In genomic region chr3:179038216-179038898, GRCh38 we compare ENCODE assay signal across 13 cellular contexts. TPM values are rescaled to one million over a fixed set of nuclear protein-coding genes. Genes with fewer than 3 reads are reported as not detected.
A peak's percentile ranks its signal among the peaks of the same experiment; 100 is the strongest.
DNase-seq lines count a peak whose midpoint lies in the region; ATAC-seq and TF ChIP-seq lines count a peak whose summit lies in the region.
"Had no signal": no experiment of that assay in that cellular context is flagged by ENCODE, and none has a peak within 500 bp of the region (broad histone marks: within the 10 kb centered on the region; RNA-seq: fewer than 3 reads in every experiment).

No MANE protein-coding gene starts in this region.

- no peak overlapping the region for H3K4ac ChIP-seq in trophoblast cell (ENCODE audit: low read depth, low read length)

- intact Hi-C loops in OCI-LY7 (cut with micrococcal nuclease; ENCODE audit: unreplicated experiment), result no loop called here

- POLR2A ChIA-PET in OCI-LY7 (lab: Charles Lee), result interaction anchor here (0.8 kb wide), 1 partner anchor 12 kb away, joined by 3 read pairs; no protein-coding TSS in a partner anchor

- H2BK12ac ChIP-seq in trophoblast cell (ENCODE audit: low read length), result peak overlapping the region; percentile 77

- H3K14ac ChIP-seq in trophoblast cell (ENCODE audit: low read length), result no peak overlapping the region

- peaks cover 3% of the 10 kb centered on the region for H3K9me3 ChIP-seq in trophoblast cell (ENCODE audit: insufficient read depth, low read depth, low read length)
- no peaks in the 10 kb centered on the region for H3K9me3 ChIP-seq in OCI-LY7 (ENCODE audit: low read length)
- H3K9me3 ChIP-seq: gastroesophageal sphincter, lower lobe of right lung had no signal

- H3K79me1 ChIP-seq in trophoblast cell (ENCODE audit: low read length), result peaks cover 12% of the 10 kb centered on the region

- H4K20me1 ChIP-seq in OCI-LY7 (ENCODE audit: insufficient read depth, low read length), result no peaks in the 10 kb centered on the region

- no peaks in the 10 kb centered on the region for H3K9me2 ChIP-seq in OCI-LY7 (ENCODE audit: insufficient read depth, low read length)

- H3K79me2 ChIP-seq in trophoblast cell (ENCODE audit: control insufficient read depth, insufficient read depth, low read length, poor library complexity) (peaks cover 2% of the 10 kb centered on the region), OCI-LY7 (ENCODE audit: insufficient read depth, low read depth, low read length) (no peaks in the 10 kb centered on the region)

- no peaks in the 10 kb centered on the region for H3K27me3 Mint-ChIP-seq in activated T-cell treated with anti-CD3 and anti-CD28 coated beads, Interleukin-2, amount 50 U/mL, for 24 hours

- peak overlapping the region; percentile 41 for H3K4me3 ChIP-seq in Jurkat, Clone E6-1 (ENCODE audit: low read length)
- H3K4me3 ChIP-seq in trophoblast cell (ENCODE audit: low read depth, low read length), result no peak overlapping the region
- no peak overlapping the region for H3K4me3 ChIP-seq in OCI-LY7 (ENCODE audit: low read depth, low read length, poor library complexity, severe bottlenecking)
- H3K4me3 ChIP-seq: gastroesophageal sphincter, lower lobe of right lung had no signal

- no peak overlapping the region for H4K8ac ChIP-seq in trophoblast cell (ENCODE audit: low read depth, low read length)

- no peak for TF ChIP-seq CTCF in OCI-LY7 (conservative IDR thresholded peaks at IDR 0.05; ENCODE audit: low read length)

- H3K18ac ChIP-seq in trophoblast cell (ENCODE audit: low read length), result peak overlapping the region; percentile 49

- no CpG with 5 or more reads among the region's 12 CpGs for WGBS in trophoblast cell (ENCODE audit: extremely low coverage, insufficient coverage, insufficient read length)

- H3K4me2 ChIP-seq in trophoblast cell (ENCODE audit: low read length) (no peak overlapping the region), OCI-LY7 (ENCODE audit: low read length) (no peak overlapping the region)

- CTCF ChIA-PET in OCI-LY7 (lab: Charles Lee; ENCODE audit: unreplicated experiment), result no interaction called here

- H3K23ac ChIP-seq in trophoblast cell (ENCODE audit: low read length), result no peak overlapping the region

- H3K36me3 ChIP-seq in trophoblast cell (ENCODE audit: control insufficient read depth in 1 of 2, insufficient read depth in 2 of 2, low read length in 2 of 2) (peaks cover 3 to 5% of the 10 kb centered on the region in 2 experiments), OCI-LY7 (ENCODE audit: insufficient read depth, low read length) (peaks cover 6% of the 10 kb centered on the region; the same call in 1 of the 2 replicates)
- H3K36me3 ChIP-seq: gastroesophageal sphincter, lower lobe of right lung had no signal

- ATAC-seq in HG02571 (IDR thresholded peaks at IDR 0.05; ENCODE audit: unreplicated experiment), result no peak
- ATAC-seq in GM21515 (IDR thresholded peaks at IDR 0.05; ENCODE audit: unreplicated experiment), result no peak

- H3K27ac ChIP-seq in trophoblast cell (ENCODE audit: low read depth, low read length) (no peak overlapping the region), OCI-LY7 (ENCODE audit: low read depth, low read length, poor library complexity, severe bottlenecking) (no peak overlapping the region)
- H3K27ac ChIP-seq: lower lobe of right lung had no signal

- H3K4me3 Mint-ChIP-seq in activated T-cell treated with anti-CD3 and anti-CD28 coated beads, Interleukin-2, amount 50 U/mL, for 24 hours, result peak overlapping the region; percentile 53
- H3K4me3 Mint-ChIP-seq: H9 had no signal

- no peak overlapping the region for H4K12ac ChIP-seq in trophoblast cell (ENCODE audit: low read depth, low read length)

- no peak overlapping the region for H2BK120ac ChIP-seq in trophoblast cell (ENCODE audit: insufficient read depth, low read length, poor library complexity)

- H3K27ac Mint-ChIP-seq in activated T-cell treated with anti-CD3 and anti-CD28 coated beads, Interleukin-2, amount 50 U/mL, for 24 hours, result peak overlapping the region; percentile 76
- H3K27ac Mint-ChIP-seq: H9 had no signal

- H2AFZ ChIP-seq in trophoblast cell (ENCODE audit: insufficient read depth, low read length, poor library complexity), result no peak overlapping the region
- no peak overlapping the region for H2AFZ ChIP-seq in OCI-LY7 (ENCODE audit: low read length)

- H3K36me3 Mint-ChIP-seq in activated T-cell treated with anti-CD3 and anti-CD28 coated beads, Interleukin-2, amount 50 U/mL, for 24 hours (ENCODE audit: low read depth), result peaks cover 18% of the 10 kb centered on the region

- peaks cover 15% of the 10 kb centered on the region for H3K4me1 Mint-ChIP-seq in activated T-cell treated with anti-CD3 and anti-CD28 coated beads, Interleukin-2, amount 50 U/mL, for 24 hours (ENCODE audit: low read depth)

- no peak overlapping the region for H3K9ac ChIP-seq in trophoblast cell (ENCODE audit: low read length)

- no TSS peak for BruUV-seq in OCI-LY7 (replicated peaks; lab: Mats Ljungman, UMichigan)

- no peak for DNase-seq in activated T-cell treated with anti-CD3 and anti-CD28 coated beads, Interleukin-2, amount 50 U/mL, for 24 hours
- no peak for DNase-seq in activated T-cell treated with anti-CD3 and anti-CD28 coated beads for 4 hours
- no peak for DNase-seq in Jurkat, Clone E6-1 (ENCODE audit: low read depth, low spot score)
- peak; percentile 8 for DNase-seq in central memory CD4-positive, alpha-beta T cell
- peak in 1 of 2 donors; percentile 49 for DNase-seq in trophoblast cell
- DNase-seq in OCI-LY7 (ENCODE audit: low spot score), result no peak
- DNase-seq: Calu3, H9, lower lobe of right lung, NCI-H69 had no signal

- peak overlapping the region; percentile 35 for H4K91ac ChIP-seq in trophoblast cell (ENCODE audit: low read depth, low read length)

- H3K4me1 ChIP-seq in trophoblast cell (ENCODE audit: control insufficient read depth in 1 of 2, insufficient read depth in 2 of 2, low read length in 2 of 2) (peaks cover 20 to 26% of the 10 kb centered on the region in 2 experiments), OCI-LY7 (ENCODE audit: insufficient read depth, low read length, poor library complexity, severe bottlenecking) (no peaks in the 10 kb centered on the region)
- H3K4me1 ChIP-seq: lower lobe of right lung had no signal

- peaks cover 9% of the 10 kb centered on the region for H3K9me3 Mint-ChIP-seq in activated T-cell treated with anti-CD3 and anti-CD28 coated beads, Interleukin-2, amount 50 U/mL, for 24 hours

- no peaks in the 10 kb centered on the region for H3K27me3 ChIP-seq in trophoblast cell (ENCODE audit: insufficient read depth, low read length)
- H3K27me3 ChIP-seq: gastroesophageal sphincter had no signal

- H2AK5ac ChIP-seq in trophoblast cell (ENCODE audit: low read length), result no peak overlapping the region

- H2BK5ac ChIP-seq in trophoblast cell (ENCODE audit: low read depth, low read length, poor library complexity), result no peak overlapping the region

RNA-seq across cellular contexts. Expression of gene ZMAT3, which starts 33.3 kb away (rescaled TPM):
- 3.0 TPM for polyA plus RNA-seq in Jurkat, Clone E6-1 (2012; ENCODE audit: insufficient read depth, insufficient read length)
- polyA plus RNA-seq in trophoblast cell (2013), result 17.2 and 17.8 TPM in 2 replicates
- 3.7 TPM in 2 replicates for total RNA-seq in OCI-LY7 (2014; rRNA removed; shearing (Covaris generic))
- 11.3 and 12.9 TPM in 2 replicates for total RNA-seq in OCI-LY7 (2022)
